7 cellular contexts compared by ENCODE assay signal in genomic region chr6:32968093-32968769, GRCh38. TPM values are rescaled to one million over a fixed set of nuclear protein-coding genes. Genes with fewer than 3 reads are reported as not detected.
DNase-seq lines count a peak whose midpoint lies in the region; ATAC-seq and TF ChIP-seq lines count a peak whose summit lies in the region.

TSS of gene BRD2 (plus strand) at chr6:32968594. CDS start at chr6:32972899, 4,305 bp downstream.

- peaks cover 8 to 19% (median 11%) of the 10 kb centered on the region in 3 donors for H3K36me3 ChIP-seq in skeletal muscle tissue (ENCODE audit: control insufficient read depth in 3 of 3, insufficient read depth in 3 of 3, low read length in 3 of 3)

- peak; percentile 81 for TF ChIP-seq POLR2A in GM18505 (IDR thresholded peaks at IDR 0.05; ENCODE audit: borderline replicate concordance, extremely low read depth, insufficient read depth, insufficient read length)

- in situ Hi-C loops in T47D (cut with HindIII; ENCODE audit: low pct_unique_long_range_greater_than_20kb, low sequenced_read_pairs), result no loop called here

- DNase-seq in NCI-H2171 treated with DMSO at 0.1 percent for 48 hours (lab: John Stamatoyannopoulos, UW) (peak; percentile 94), T47D (ENCODE audit: low read depth in 1 of 2, low spot score in 1 of 2) (peak; percentile 82 to 98)

- no peaks in the 10 kb centered on the region for H3K27me3 ChIP-seq in skeletal muscle tissue (ENCODE audit: control insufficient read depth in 3 of 3, insufficient read depth in 3 of 3, low read length in 3 of 3)

- peak within 1 kb of the TSS; percentile 97 to 100 (median 100) for H3K9ac ChIP-seq in skeletal muscle tissue (ENCODE audit: low read depth in 1 of 3, low read length in 3 of 3)

- H3K4me3 ChIP-seq in iPS-18c (ENCODE audit: insufficient read depth, low read depth, low read length), result peak within 1 kb of the TSS; percentile 99
- peak within 1 kb of the TSS; percentile 82 to 97 (median 97) for H3K4me3 ChIP-seq in skeletal muscle tissue (ENCODE audit: low read length in 3 of 3)

- peak within 1 kb of the TSS; percentile 100 for H3K27ac ChIP-seq in VCaP
- H3K27ac ChIP-seq in skeletal muscle tissue (ENCODE audit: low read depth, low read length), result peak within 1 kb of the TSS; percentile 100

- H3K4me1 ChIP-seq in skeletal muscle tissue (ENCODE audit: control insufficient read depth in 3 of 3, insufficient read depth in 3 of 3, low read length in 3 of 3), result peaks cover 19 to 28% (median 21%) of the 10 kb centered on the region in 3 donors

- TF ChIP-seq CTCF in VCaP (conservative IDR thresholded peaks at IDR 0.05), result no peak

- H3K9me3 ChIP-seq in iPS-18c (ENCODE audit: control insufficient read depth, insufficient read depth, low read length) (no peaks in the 10 kb centered on the region), skeletal muscle tissue (ENCODE audit: control insufficient read depth in 3 of 3, low read length in 3 of 3) (no peaks in the 10 kb centered on the region)

- peak; percentile 28 for ATAC-seq in GM18505 (IDR thresholded peaks at IDR 0.05; ENCODE audit: unreplicated experiment)
- ATAC-seq in HG03066 (IDR thresholded peaks at IDR 0.05; ENCODE audit: low read depth, unreplicated experiment), result peak; percentile 26

RNA-seq across cellular contexts. Expression of gene BRD2, which starts in this region (rescaled TPM):
- 36.5 TPM for total RNA-seq in skeletal muscle tissue

Comparison
In these comparisons a context has a peak if more than half of its experiments do, and no peak if none do; other contexts are left out.
1. Peak in every context shown above with its lines: DNase-seq, ATAC-seq, H3K4me3 ChIP-seq and H3K27ac ChIP-seq.